8 cellular contexts compared by ENCODE assay signal in the genomic region with DNA sequence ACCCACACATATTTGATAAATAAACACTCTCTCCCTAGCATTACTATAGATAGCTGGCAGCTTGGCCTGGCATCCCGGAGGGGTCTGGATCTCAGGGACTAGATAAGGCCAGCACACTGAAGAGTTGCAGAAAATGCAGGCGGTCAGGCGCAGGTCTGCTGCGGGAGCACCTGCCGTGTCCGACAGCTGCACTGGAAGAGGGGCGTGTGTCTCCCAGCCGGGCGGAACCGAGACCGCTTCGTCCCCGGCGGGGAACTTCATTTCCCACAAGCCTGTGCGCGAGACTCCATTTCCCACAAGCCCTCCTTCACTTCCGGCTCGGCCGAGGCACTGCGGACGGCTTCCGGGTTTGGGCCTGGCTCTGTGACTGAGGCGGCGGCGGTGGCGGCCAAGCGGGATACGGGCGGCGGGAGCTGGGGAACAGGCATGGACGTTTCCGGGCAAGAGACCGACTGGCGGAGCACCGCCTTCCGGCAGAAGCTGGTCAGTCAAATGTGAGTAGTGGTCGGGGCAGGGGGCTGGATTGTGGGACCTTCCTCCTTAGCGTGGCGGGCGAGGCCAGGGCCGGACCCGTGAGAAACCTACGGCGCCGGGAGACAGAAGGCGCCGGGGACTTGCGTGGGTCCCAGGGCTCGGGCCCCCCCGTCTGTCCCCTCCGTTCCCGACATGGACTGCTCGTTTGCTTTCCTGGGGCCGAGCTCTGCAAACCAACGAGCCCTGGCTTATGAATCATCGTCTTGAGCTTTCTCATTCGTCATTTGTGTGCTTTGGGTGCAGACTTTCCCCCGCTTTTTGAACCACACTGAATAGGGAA. TPM values are rescaled to one million over a fixed set of nuclear protein-coding genes. Genes with fewer than 3 reads are reported as not detected.
DNase-seq lines count a peak whose midpoint lies in the region; ATAC-seq and TF ChIP-seq lines count a peak whose summit lies in the region.

A gene with protein sequence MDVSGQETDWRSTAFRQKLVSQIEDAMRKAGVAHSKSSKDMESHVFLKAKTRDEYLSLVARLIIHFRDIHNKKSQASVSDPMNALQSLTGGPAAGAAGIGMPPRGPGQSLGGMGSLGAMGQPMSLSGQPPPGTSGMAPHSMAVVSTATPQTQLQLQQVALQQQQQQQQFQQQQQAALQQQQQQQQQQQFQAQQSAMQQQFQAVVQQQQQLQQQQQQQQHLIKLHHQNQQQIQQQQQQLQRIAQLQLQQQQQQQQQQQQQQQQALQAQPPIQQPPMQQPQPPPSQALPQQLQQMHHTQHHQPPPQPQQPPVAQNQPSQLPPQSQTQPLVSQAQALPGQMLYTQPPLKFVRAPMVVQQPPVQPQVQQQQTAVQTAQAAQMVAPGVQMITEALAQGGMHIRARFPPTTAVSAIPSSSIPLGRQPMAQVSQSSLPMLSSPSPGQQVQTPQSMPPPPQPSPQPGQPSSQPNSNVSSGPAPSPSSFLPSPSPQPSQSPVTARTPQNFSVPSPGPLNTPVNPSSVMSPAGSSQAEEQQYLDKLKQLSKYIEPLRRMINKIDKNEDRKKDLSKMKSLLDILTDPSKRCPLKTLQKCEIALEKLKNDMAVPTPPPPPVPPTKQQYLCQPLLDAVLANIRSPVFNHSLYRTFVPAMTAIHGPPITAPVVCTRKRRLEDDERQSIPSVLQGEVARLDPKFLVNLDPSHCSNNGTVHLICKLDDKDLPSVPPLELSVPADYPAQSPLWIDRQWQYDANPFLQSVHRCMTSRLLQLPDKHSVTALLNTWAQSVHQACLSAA (plus strand): TSS at position 358 of the 814 bp plus-strand sequence. CDS start 69 bp downstream, at position 427.

- H3K4me3 ChIP-seq in ACC112 (ENCODE audit: low read depth, low read length) = peak within 1 kb of the TSS; percentile 98

- H2AFZ ChIP-seq in ACC112 (ENCODE audit: low read length, unreplicated experiment) = peak within 1 kb of the TSS; percentile 60

- no peaks in the 10 kb centered on the region for H3K27me3 ChIP-seq in ACC112 (ENCODE audit: insufficient read depth, low read length)

- ATAC-seq in GM18867 (IDR thresholded peaks at IDR 0.05; ENCODE audit: unreplicated experiment) (peak; percentile 83), HG03103 (IDR thresholded peaks at IDR 0.05; ENCODE audit: low read depth, unreplicated experiment) (peak; percentile 79), activated B cell treated with CpG ODN at 0.5 μM for 24 hours (ENCODE audit: low read depth) (peak; percentile 82)

- no peaks in the 10 kb centered on the region for H3K9me3 Mint-ChIP-seq in activated B cell treated with CpG ODN at 0.5 μM for 24 hours

- H3K36me3 ChIP-seq in ACC112 (ENCODE audit: insufficient read depth, low read length) = no peaks in the 10 kb centered on the region

- CTCF ChIA-PET in activated B cell treated with CpG ODN at 0.5 μM for 24 hours (lab: Charles Lee) = interaction anchor here (0.6 to 1.7 kb wide), 3 partner anchors 13 to 89 kb away, joined by 3 to 6 read pairs (median 3); no protein-coding TSS in a partner anchor

- no peaks in the 10 kb centered on the region for H3K27me3 Mint-ChIP-seq in activated B cell treated with CpG ODN at 0.5 μM for 24 hours

- H3K27ac ChIP-seq in ACC112 (ENCODE audit: low read depth, low read length) (peak within 1 kb of the TSS; percentile 99), caudate nucleus (ENCODE audit: low read depth, low read length) (peak within 1 kb of the TSS; percentile 75)

- H3K27ac Mint-ChIP-seq in activated B cell treated with CpG ODN at 0.5 μM for 24 hours = peak within 1 kb of the TSS; percentile 94

- DNase-seq in NCI-H345 (lab: John Stamatoyannopoulos, UW) (peak; percentile 87), activated B cell treated with CpG ODN at 0.5 μM for 24 hours (peak; percentile 85), caudate nucleus (lab: John Stamatoyannopoulos, UW) (peak in 60 of 61 donors; percentile 50 to 93 (median 85)), iris pigment epithelial cell (ENCODE audit: low read depth) (peak; percentile 92)
- DNase-seq in stimulated activated CD4-positive, alpha-beta T cell treated with anti-CD3 and anti-CD28 coated beads, Interleukin-12 subunit alpha, Interleukin-12 subunit beta, amount 100 ng/mL, for 4 hours = peak; percentile 84

- intact Hi-C loops in activated B cell treated with CpG ODN at 0.5 μM for 24 hours (cut with micrococcal nuclease) = loop anchor here (1.0 to 5.0 kb wide), 6 partner anchors 11 to 390 kb away; a partner anchor contains a TSS

- TF ChIP-seq CTCF in activated B cell treated with CpG ODN at 0.5 μM for 24 hours (IDR thresholded peaks at IDR 0.05) = no peak

- H3K4me1 Mint-ChIP-seq in activated B cell treated with CpG ODN at 0.5 μM for 24 hours = peaks cover 52% of the 10 kb centered on the region

- peaks cover 12% of the 10 kb centered on the region for H3K36me3 Mint-ChIP-seq in activated B cell treated with CpG ODN at 0.5 μM for 24 hours (ENCODE audit: low read depth)

- H3K4me1 ChIP-seq in ACC112 (ENCODE audit: control insufficient read depth, insufficient read depth, low read length, unreplicated experiment) = peaks cover 27% of the 10 kb centered on the region

- peak within 1 kb of the TSS; percentile 96 for H3K4me3 Mint-ChIP-seq in activated B cell treated with CpG ODN at 0.5 μM for 24 hours

- POLR2A ChIA-PET in activated B cell treated with CpG ODN at 0.5 μM for 24 hours (lab: Charles Lee) = interaction anchor here (0.7 to 1.5 kb wide), 11 partner anchors 9 to 487 kb away, joined by 3 to 12 read pairs (median 3); a partner anchor contains a TSS

- peaks cover 50% of the 10 kb centered on the region for H3K79me2 ChIP-seq in ACC112 (ENCODE audit: control insufficient read depth, insufficient read depth, low read length, unreplicated experiment)

RNA-seq across cellular contexts. Expression of the gene that starts here (rescaled TPM):
- 112 and 127 TPM in 2 replicates for total RNA-seq in activated B cell treated with CpG ODN at 0.5 μM for 24 hours

Comparison
In these comparisons a context has a peak if more than half of its experiments do, and no peak if none do; other contexts are left out.
1. Peak in every context shown above with its lines: DNase-seq, ATAC-seq, H3K4me3 ChIP-seq and H3K27ac ChIP-seq.